ENCODE assay signal across 19 cellular contexts in the genomic region with DNA sequence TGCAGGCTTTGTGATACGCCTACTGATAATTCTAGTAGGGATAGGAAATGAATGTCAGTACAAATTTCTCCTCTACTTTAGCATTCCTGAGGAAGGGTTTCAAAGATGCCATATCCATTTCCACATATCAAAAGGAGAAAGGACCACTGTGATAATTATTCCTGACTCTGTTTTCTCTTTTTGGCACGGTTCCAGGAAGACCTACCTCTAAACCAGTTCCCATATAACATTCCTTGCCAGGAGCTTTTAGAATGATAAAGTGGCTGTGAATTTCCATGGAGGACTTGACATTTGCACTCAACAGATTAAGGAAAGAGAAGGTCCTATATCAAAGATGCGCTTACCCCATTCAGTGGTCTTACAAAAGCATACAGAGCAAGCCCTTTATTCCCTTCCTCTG.
DNase-seq lines count a peak whose midpoint lies in the region; ATAC-seq, FAIRE-seq and TF ChIP-seq lines count a peak whose summit lies in the region.
"Had no signal": no experiment of that assay in that cellular context is flagged by ENCODE, and none has a peak within 500 bp of the region (broad histone marks: within the 10 kb centered on the region; RNA-seq: fewer than 3 reads in every experiment).

No MANE protein-coding gene starts in this region.

- peaks cover 16% of the 10 kb centered on the region for H3K4me1 Mint-ChIP-seq in mesothelial cell of epicardium

- no peaks in the 10 kb centered on the region for H3K36me3 Mint-ChIP-seq in mesothelial cell of epicardium

- H3K9ac ChIP-seq in SK-N-MC (ENCODE audit: insufficient read length): peak overlapping the region; percentile 69
- H3K9ac ChIP-seq: GM23248 had no signal

- H3K27me3 Mint-ChIP-seq in mesothelial cell of epicardium (ENCODE audit: low read depth): no peaks in the 10 kb centered on the region

- no peak overlapping the region for H3K27ac Mint-ChIP-seq in mesothelial cell of epicardium
- H3K27ac Mint-ChIP-seq: CD4-positive, alpha-beta T cell had no signal

- no peaks in the 10 kb centered on the region for H3K9me3 Mint-ChIP-seq in mesothelial cell of epicardium
- H3K9me3 Mint-ChIP-seq: CD4-positive, alpha-beta T cell had no signal

- no peak for TF ChIP-seq CTCF in D721Med (IDR thresholded peaks at IDR 0.05; ENCODE audit: insufficient read depth, missing control alignments)
- TF ChIP-seq CTCF in mesothelial cell of epicardium (IDR thresholded peaks at IDR 0.05; ENCODE audit: unreplicated experiment): no peak

- no peak overlapping the region for H3K4me3 Mint-ChIP-seq in mesothelial cell of epicardium
- H3K4me3 Mint-ChIP-seq: CD4-positive, alpha-beta T cell had no signal

- ATAC-seq in GM19463 (IDR thresholded peaks at IDR 0.05; ENCODE audit: unreplicated experiment): no peak
- ATAC-seq: GM12878 had no signal

- H3K36me3 ChIP-seq in SK-N-MC (ENCODE audit: insufficient read depth, low read length) (peaks cover 12% of the 10 kb centered on the region), mesodermal cell (ENCODE audit: control insufficient read depth, insufficient read depth, low read length) (no peaks in the 10 kb centered on the region)
- H3K36me3 ChIP-seq: HAP-1 had no signal

- no peak for DNase-seq in D721Med (ENCODE audit: insufficient read length, low spot score)
- DNase-seq in SK-N-MC (ENCODE audit: low read depth, low spot score): no peak
- no peak for DNase-seq in inferior parietal cortex (ENCODE audit: extremely low spot score)
- DNase-seq in mesothelial cell of epicardium (ENCODE audit: low spot score in 2 of 2, unreplicated experiment in 2 of 2): no peak
- DNase-seq in T-helper 9 cell: no peak
- DNase-seq: AML-193; Caco-2; CD4-positive, alpha-beta T cell; DMS153; DND-41; KG1 had no signal

- no peak for TF ChIP-seq EP300 in Ishikawa (IDR thresholded peaks at IDR 0.05; ENCODE audit: borderline replicate concordance)

- no CpG with 5 or more reads among the region's 3 CpGs for WGBS in mesodermal cell (ENCODE audit: insufficient coverage in 2 of 2), 2 experiments

- H3K4me3 ChIP-seq in SK-N-MC (no peak overlapping the region), mesodermal cell (ENCODE audit: extremely low read depth, insufficient read depth, low read length, poor library complexity, severe bottlenecking) (no peak overlapping the region)
- H3K4me3 ChIP-seq: GM12878, GM23248, HAP-1 had no signal

- peak; percentile 61 for FAIRE-seq in D721Med (lab: Jason Lieb, UNC)
- FAIRE-seq: A204.1, GM12878 had no signal

- H3K9me3 ChIP-seq in SK-N-MC (ENCODE audit: low read depth, low read length): no peaks in the 10 kb centered on the region
- no peaks in the 10 kb centered on the region for H3K9me3 ChIP-seq in mesodermal cell (ENCODE audit: control insufficient read depth, low read length)
- H3K9me3 ChIP-seq: Caco-2, HAP-1 had no signal

- H3K4me1 ChIP-seq in mesodermal cell (ENCODE audit: control insufficient read depth, insufficient read depth, low read length, poor library complexity, severe bottlenecking): peaks cover 7% of the 10 kb centered on the region
- H3K4me1 ChIP-seq: Caco-2, HAP-1 had no signal

- TF ChIP-seq RAD21 in Ishikawa (IDR thresholded peaks at IDR 0.05; ENCODE audit: low read depth): no peak

- H3K27ac ChIP-seq in SK-N-MC: peak overlapping the region; percentile 97
- H3K27ac ChIP-seq in mesodermal cell (ENCODE audit: low read depth, low read length, severe bottlenecking): peak overlapping the region; percentile 78
- H3K27ac ChIP-seq: C4-2B, GM23248 had no signal

TF ChIP-seq in Ishikawa, 13 proteins besides CTCF, POLR2A, EP300 and RAD21:
- TF ChIP-seq FOXM1 (IDR thresholded peaks at IDR 0.05; ENCODE audit: borderline replicate concordance, low read depth) (no peak), TCF12 (IDR thresholded peaks at IDR 0.05; ENCODE audit: low read depth) (no peak), NFIC (IDR thresholded peaks at IDR 0.05) (peak; percentile 39; the same call in 1 of the 2 replicates), YY1 (IDR thresholded peaks at IDR 0.05; ENCODE audit: low read depth) (no peak), CEBPB (IDR thresholded peaks at IDR 0.05) (no peak)
- TF ChIP-seq, protein P1, sequence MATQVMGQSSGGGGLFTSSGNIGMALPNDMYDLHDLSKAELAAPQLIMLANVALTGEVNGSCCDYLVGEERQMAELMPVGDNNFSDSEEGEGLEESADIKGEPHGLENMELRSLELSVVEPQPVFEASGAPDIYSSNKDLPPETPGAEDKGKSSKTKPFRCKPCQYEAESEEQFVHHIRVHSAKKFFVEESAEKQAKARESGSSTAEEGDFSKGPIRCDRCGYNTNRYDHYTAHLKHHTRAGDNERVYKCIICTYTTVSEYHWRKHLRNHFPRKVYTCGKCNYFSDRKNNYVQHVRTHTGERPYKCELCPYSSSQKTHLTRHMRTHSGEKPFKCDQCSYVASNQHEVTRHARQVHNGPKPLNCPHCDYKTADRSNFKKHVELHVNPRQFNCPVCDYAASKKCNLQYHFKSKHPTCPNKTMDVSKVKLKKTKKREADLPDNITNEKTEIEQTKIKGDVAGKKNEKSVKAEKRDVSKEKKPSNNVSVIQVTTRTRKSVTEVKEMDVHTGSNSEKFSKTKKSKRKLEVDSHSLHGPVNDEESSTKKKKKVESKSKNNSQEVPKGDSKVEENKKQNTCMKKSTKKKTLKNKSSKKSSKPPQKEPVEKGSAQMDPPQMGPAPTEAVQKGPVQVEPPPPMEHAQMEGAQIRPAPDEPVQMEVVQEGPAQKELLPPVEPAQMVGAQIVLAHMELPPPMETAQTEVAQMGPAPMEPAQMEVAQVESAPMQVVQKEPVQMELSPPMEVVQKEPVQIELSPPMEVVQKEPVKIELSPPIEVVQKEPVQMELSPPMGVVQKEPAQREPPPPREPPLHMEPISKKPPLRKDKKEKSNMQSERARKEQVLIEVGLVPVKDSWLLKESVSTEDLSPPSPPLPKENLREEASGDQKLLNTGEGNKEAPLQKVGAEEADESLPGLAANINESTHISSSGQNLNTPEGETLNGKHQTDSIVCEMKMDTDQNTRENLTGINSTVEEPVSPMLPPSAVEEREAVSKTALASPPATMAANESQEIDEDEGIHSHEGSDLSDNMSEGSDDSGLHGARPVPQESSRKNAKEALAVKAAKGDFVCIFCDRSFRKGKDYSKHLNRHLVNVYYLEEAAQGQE (IDR thresholded peaks at IDR 0.05; ENCODE audit: low read depth): no peak
